Comparison of ENCODE assay signal across 1 cellular context in the genomic region with DNA sequence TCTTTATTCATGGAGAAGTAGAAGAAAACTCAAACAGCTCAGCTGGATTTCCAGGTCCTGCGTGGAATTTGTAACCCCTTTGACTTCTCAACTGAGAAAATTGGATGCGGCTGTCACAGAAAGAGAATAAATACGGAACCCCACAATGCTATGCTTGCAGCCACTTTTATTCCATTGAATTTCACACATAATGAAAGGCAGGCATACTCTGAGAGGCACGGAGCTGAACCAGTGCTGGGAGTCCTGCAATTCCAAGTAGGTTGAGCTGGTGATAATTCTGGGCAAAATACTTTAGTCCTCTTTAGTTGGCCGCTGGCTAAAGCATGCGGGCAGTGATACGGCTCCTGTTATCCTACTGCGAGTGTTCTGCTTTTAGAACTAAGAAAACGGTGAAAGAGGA.
TF ChIP-seq lines count a peak whose summit lies in the region.

No MANE protein-coding gene starts in this region.

TF ChIP-seq in SK-N-SH, 30 proteins besides CTCF, POLR2A, EP300 and RAD21 (continued from another document):
- TF ChIP-seq FOXM1 (IDR thresholded peaks at IDR 0.05; ENCODE audit: low read depth) (no peak), TAF1 (IDR thresholded peaks at IDR 0.05; ENCODE audit: borderline replicate concordance, low read depth, low read length) (no peak), MEF2A (IDR thresholded peaks at IDR 0.05; ENCODE audit: borderline replicate concordance, low read depth) (no peak), GATA2 (CRISPR knock-in tag; IDR thresholded peaks at IDR 0.05) (no peak), YY1 (IDR thresholded peaks at IDR 0.05; ENCODE audit: low read depth) (no peak), ELF1 (IDR thresholded peaks at IDR 0.05) (no peak), FOSL2 (IDR thresholded peaks at IDR 0.05; ENCODE audit: borderline replicate concordance, low read depth) (no peak), EZH2phosphoT487 (IDR thresholded peaks at IDR 0.05; ENCODE audit: borderline replicate concordance, low read depth) (no peak), CHD2 (IDR thresholded peaks at IDR 0.05; ENCODE audit: low read length, partially characterized antibody) (no peak), NFIC (IDR thresholded peaks at IDR 0.05; ENCODE audit: borderline replicate concordance) (no peak), GABPA (IDR thresholded peaks at IDR 0.05; ENCODE audit: low read depth) (no peak)
- TF ChIP-seq, protein P1, sequence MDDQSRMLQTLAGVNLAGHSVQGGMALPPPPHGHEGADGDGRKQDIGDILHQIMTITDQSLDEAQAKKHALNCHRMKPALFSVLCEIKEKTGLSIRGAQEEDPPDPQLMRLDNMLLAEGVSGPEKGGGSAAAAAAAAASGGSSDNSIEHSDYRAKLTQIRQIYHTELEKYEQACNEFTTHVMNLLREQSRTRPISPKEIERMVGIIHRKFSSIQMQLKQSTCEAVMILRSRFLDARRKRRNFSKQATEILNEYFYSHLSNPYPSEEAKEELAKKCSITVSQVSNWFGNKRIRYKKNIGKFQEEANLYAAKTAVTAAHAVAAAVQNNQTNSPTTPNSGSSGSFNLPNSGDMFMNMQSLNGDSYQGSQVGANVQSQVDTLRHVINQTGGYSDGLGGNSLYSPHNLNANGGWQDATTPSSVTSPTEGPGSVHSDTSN (IDR thresholded peaks at IDR 0.05), result no peak
- TF ChIP-seq, protein P2, sequence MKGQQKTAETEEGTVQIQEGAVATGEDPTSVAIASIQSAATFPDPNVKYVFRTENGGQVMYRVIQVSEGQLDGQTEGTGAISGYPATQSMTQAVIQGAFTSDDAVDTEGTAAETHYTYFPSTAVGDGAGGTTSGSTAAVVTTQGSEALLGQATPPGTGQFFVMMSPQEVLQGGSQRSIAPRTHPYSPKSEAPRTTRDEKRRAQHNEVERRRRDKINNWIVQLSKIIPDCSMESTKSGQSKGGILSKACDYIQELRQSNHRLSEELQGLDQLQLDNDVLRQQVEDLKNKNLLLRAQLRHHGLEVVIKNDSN (IDR thresholded peaks at IDR 0.05; ENCODE audit: borderline replicate concordance, low read depth), result no peak
- TF ChIP-seq, protein P3, sequence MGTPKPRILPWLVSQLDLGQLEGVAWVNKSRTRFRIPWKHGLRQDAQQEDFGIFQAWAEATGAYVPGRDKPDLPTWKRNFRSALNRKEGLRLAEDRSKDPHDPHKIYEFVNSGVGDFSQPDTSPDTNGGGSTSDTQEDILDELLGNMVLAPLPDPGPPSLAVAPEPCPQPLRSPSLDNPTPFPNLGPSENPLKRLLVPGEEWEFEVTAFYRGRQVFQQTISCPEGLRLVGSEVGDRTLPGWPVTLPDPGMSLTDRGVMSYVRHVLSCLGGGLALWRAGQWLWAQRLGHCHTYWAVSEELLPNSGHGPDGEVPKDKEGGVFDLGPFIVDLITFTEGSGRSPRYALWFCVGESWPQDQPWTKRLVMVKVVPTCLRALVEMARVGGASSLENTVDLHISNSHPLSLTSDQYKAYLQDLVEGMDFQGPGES (IDR thresholded peaks at IDR 0.05; ENCODE audit: low read depth, low read length), result no peak
